In the genomic region with DNA sequence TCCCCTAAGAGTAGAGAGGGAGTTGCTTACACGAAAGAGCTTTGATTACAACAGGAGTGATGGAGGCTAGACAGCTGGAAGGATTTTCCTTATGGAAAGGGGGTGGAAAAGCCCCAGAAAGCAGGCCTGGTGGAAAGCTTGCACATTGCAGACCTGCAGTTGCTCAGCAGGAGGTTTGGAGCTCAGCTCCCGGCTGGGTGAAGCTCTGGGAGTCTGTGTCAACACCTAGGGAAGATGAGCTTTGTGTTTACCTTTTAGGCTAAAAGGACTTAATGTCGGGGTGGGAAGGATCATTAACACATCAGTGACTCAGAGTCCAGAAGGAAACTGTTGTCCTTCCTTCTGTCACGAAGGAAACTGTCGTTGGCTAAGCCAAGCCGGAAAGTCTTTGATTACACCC, we compare ENCODE assay signal across 1 cellular context.
TF ChIP-seq lines count a peak whose summit lies in the region.

No MANE protein-coding gene starts in this region.

TF ChIP-seq in WTC11, 78 proteins besides CTCF, POLR2A, EP300 and RAD21 (continued from another document):
- TF ChIP-seq ZNF423 (CRISPR knock-in tag; IDR thresholded peaks at IDR 0.05): peak; percentile 88
